In genomic region chr11:74018331-74019005, GRCh38 we compare ENCODE assay signal across 1 cellular context.
TF ChIP-seq lines count a peak whose summit lies in the region.

No MANE protein-coding gene starts in this region.

TF ChIP-seq in HepG2, 621 proteins besides CTCF, POLR2A, EP300 and RAD21 (continued from another document and continues in another):
- TF ChIP-seq TEF (CRISPR knock-in tag; IDR thresholded peaks at IDR 0.05) = no peak
- no peak for TF ChIP-seq ZNF878 (CRISPR knock-in tag; IDR thresholded peaks at IDR 0.05)
- TF ChIP-seq, protein P1, sequence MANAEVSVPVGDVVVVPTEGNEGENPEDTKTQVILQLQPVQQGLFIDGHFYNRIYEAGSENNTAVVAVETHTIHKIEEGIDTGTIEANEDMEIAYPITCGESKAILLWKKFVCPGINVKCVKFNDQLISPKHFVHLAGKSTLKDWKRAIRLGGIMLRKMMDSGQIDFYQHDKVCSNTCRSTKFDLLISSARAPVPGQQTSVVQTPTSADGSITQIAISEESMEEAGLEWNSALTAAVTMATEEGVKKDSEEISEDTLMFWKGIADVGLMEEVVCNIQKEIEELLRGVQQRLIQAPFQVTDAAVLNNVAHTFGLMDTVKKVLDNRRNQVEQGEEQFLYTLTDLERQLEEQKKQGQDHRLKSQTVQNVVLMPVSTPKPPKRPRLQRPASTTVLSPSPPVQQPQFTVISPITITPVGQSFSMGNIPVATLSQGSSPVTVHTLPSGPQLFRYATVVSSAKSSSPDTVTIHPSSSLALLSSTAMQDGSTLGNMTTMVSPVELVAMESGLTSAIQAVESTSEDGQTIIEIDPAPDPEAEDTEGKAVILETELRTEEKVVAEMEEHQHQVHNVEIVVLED (CRISPR knock-in tag; IDR thresholded peaks at IDR 0.05; ENCODE audit: borderline replicate concordance) = no peak
- no peak for TF ChIP-seq ATF7 (IDR thresholded peaks at IDR 0.05)
- no peak for TF ChIP-seq ATF7 (CRISPR knock-in tag; IDR thresholded peaks at IDR 0.05)
- no peak; the same call in 1 of the 2 replicates for TF ChIP-seq SPEN (CRISPR knock-in tag; IDR thresholded peaks at IDR 0.05; ENCODE audit: low read depth)
- no peak for TF ChIP-seq ZNF761 (CRISPR knock-in tag; conservative IDR thresholded peaks at IDR 0.05)
- no peak for TF ChIP-seq SATB2 (CRISPR knock-in tag; IDR thresholded peaks at IDR 0.05)
- no peak for TF ChIP-seq ZSCAN12 (CRISPR knock-in tag; IDR thresholded peaks at IDR 0.05)
- 0 out of 2 replicates have a peak, but pooled peaks have one; percentile 31 for TF ChIP-seq TOPORS (CRISPR knock-in tag; IDR thresholded peaks at IDR 0.05)
- TF ChIP-seq, protein P2, sequence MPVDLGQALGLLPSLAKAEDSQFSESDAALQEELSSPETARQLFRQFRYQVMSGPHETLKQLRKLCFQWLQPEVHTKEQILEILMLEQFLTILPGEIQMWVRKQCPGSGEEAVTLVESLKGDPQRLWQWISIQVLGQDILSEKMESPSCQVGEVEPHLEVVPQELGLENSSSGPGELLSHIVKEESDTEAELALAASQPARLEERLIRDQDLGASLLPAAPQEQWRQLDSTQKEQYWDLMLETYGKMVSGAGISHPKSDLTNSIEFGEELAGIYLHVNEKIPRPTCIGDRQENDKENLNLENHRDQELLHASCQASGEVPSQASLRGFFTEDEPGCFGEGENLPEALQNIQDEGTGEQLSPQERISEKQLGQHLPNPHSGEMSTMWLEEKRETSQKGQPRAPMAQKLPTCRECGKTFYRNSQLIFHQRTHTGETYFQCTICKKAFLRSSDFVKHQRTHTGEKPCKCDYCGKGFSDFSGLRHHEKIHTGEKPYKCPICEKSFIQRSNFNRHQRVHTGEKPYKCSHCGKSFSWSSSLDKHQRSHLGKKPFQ (CRISPR knock-in tag; IDR thresholded peaks at IDR 0.05; ENCODE audit: insufficient replicate concordance) = no peak
- TF ChIP-seq, protein P3, sequence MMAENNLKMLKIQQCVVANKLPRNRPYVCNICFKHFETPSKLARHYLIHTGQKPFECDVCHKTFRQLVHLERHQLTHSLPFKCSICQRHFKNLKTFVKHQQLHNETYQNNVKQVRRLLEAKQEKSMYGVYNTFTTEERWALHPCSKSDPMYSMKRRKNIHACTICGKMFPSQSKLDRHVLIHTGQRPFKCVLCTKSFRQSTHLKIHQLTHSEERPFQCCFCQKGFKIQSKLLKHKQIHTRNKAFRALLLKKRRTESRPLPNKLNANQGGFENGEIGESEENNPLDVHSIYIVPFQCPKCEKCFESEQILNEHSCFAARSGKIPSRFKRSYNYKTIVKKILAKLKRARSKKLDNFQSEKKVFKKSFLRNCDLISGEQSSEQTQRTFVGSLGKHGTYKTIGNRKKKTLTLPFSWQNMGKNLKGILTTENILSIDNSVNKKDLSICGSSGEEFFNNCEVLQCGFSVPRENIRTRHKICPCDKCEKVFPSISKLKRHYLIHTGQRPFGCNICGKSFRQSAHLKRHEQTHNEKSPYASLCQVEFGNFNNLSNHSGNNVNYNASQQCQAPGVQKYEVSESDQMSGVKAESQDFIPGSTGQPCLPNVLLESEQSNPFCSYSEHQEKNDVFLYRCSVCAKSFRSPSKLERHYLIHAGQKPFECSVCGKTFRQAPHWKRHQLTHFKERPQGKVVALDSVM (CRISPR knock-in tag; IDR thresholded peaks at IDR 0.05) = peak; percentile 60; the same call in 1 of the 2 replicates
- TF ChIP-seq ETV6 (CRISPR knock-in tag; conservative IDR thresholded peaks at IDR 0.05) = no peak
- no peak for TF ChIP-seq ZNF484 (CRISPR knock-in tag; IDR thresholded peaks at IDR 0.05; ENCODE audit: borderline replicate concordance, low read depth)
- peak; percentile 50 for TF ChIP-seq BCL6 (CRISPR knock-in tag; IDR thresholded peaks at IDR 0.05)
- no peak for TF ChIP-seq ATF6 (CRISPR knock-in tag; conservative IDR thresholded peaks at IDR 0.05)
- TF ChIP-seq FOSL1 (CRISPR knock-in tag; IDR thresholded peaks at IDR 0.05; ENCODE audit: borderline replicate concordance) = 0 out of 2 replicates have a peak, but pooled peaks have one; percentile 33
- TF ChIP-seq ZNF746 (CRISPR knock-in tag; IDR thresholded peaks at IDR 0.05) = 0 out of 2 replicates have a peak, but pooled peaks have one; percentile 63
- peak; percentile 96 for TF ChIP-seq SALL1 (CRISPR knock-in tag; IDR thresholded peaks at IDR 0.05)
- TF ChIP-seq, protein P4, sequence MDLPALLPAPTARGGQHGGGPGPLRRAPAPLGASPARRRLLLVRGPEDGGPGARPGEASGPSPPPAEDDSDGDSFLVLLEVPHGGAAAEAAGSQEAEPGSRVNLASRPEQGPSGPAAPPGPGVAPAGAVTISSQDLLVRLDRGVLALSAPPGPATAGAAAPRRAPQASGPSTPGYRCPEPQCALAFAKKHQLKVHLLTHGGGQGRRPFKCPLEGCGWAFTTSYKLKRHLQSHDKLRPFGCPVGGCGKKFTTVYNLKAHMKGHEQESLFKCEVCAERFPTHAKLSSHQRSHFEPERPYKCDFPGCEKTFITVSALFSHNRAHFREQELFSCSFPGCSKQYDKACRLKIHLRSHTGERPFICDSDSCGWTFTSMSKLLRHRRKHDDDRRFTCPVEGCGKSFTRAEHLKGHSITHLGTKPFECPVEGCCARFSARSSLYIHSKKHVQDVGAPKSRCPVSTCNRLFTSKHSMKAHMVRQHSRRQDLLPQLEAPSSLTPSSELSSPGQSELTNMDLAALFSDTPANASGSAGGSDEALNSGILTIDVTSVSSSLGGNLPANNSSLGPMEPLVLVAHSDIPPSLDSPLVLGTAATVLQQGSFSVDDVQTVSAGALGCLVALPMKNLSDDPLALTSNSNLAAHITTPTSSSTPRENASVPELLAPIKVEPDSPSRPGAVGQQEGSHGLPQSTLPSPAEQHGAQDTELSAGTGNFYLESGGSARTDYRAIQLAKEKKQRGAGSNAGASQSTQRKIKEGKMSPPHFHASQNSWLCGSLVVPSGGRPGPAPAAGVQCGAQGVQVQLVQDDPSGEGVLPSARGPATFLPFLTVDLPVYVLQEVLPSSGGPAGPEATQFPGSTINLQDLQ (CRISPR knock-in tag; IDR thresholded peaks at IDR 0.05) = no peak
- TF ChIP-seq ZNF550 (CRISPR knock-in tag; IDR thresholded peaks at IDR 0.05; ENCODE audit: borderline replicate concordance) = no peak
- TF ChIP-seq, protein P5, sequence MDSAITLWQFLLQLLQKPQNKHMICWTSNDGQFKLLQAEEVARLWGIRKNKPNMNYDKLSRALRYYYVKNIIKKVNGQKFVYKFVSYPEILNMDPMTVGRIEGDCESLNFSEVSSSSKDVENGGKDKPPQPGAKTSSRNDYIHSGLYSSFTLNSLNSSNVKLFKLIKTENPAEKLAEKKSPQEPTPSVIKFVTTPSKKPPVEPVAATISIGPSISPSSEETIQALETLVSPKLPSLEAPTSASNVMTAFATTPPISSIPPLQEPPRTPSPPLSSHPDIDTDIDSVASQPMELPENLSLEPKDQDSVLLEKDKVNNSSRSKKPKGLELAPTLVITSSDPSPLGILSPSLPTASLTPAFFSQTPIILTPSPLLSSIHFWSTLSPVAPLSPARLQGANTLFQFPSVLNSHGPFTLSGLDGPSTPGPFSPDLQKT (CRISPR knock-in tag; IDR thresholded peaks at IDR 0.05; ENCODE audit: borderline replicate concordance) = no peak
- TF ChIP-seq TSC22D2 (CRISPR knock-in tag; IDR thresholded peaks at IDR 0.05; ENCODE audit: borderline replicate concordance) = no peak
- TF ChIP-seq HMG20A (CRISPR knock-in tag; IDR thresholded peaks at IDR 0.05; ENCODE audit: borderline replicate concordance) = no peak; the same call in 1 of the 2 replicates
- TF ChIP-seq FOXJ3 (CRISPR knock-in tag; IDR thresholded peaks at IDR 0.05; ENCODE audit: borderline replicate concordance) = peak; percentile 85
- TF ChIP-seq, protein P6, sequence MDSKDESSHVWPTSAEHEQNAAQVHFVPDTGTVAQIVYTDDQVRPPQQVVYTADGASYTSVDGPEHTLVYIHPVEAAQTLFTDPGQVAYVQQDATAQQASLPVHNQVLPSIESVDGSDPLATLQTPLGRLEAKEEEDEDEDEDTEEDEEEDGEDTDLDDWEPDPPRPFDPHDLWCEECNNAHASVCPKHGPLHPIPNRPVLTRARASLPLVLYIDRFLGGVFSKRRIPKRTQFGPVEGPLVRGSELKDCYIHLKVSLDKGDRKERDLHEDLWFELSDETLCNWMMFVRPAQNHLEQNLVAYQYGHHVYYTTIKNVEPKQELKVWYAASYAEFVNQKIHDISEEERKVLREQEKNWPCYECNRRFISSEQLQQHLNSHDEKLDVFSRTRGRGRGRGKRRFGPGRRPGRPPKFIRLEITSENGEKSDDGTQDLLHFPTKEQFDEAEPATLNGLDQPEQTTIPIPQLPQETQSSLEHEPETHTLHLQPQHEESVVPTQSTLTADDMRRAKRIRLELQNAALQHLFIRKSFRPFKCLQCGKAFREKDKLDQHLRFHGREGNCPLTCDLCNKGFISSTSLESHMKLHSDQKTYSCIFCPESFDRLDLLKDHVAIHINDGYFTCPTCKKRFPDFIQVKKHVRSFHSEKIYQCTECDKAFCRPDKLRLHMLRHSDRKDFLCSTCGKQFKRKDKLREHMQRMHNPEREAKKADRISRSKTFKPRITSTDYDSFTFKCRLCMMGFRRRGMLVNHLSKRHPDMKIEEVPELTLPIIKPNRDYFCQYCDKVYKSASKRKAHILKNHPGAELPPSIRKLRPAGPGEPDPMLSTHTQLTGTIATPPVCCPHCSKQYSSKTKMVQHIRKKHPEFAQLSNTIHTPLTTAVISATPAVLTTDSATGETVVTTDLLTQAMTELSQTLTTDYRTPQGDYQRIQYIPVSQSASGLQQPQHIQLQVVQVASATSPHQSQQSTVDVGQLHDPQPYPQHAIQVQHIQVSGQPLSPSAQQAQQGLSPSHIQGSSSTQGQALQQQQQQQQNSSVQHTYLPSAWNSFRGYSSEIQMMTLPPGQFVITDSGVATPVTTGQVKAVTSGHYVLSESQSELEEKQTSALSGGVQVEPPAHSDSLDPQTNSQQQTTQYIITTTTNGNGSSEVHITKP (CRISPR knock-in tag; IDR thresholded peaks at IDR 0.05; ENCODE audit: low read depth) = no peak
- TF ChIP-seq ZUFSP (CRISPR knock-in tag; IDR thresholded peaks at IDR 0.05; ENCODE audit: borderline replicate concordance) = no peak
- TF ChIP-seq ZNF549 (CRISPR knock-in tag; IDR thresholded peaks at IDR 0.05) = no peak
- 0 out of 2 replicates have a peak, but pooled peaks have one; percentile 50 for TF ChIP-seq KLF13 (CRISPR knock-in tag; IDR thresholded peaks at IDR 0.05)
- 0 out of 2 replicates have a peak, but pooled peaks have one; percentile 28 for TF ChIP-seq ZFP41 (CRISPR knock-in tag; IDR thresholded peaks at IDR 0.05; ENCODE audit: borderline replicate concordance)
- no peak; the same call in 1 of the 2 replicates for TF ChIP-seq MAF1 (CRISPR knock-in tag; IDR thresholded peaks at IDR 0.05; ENCODE audit: borderline replicate concordance)
- TF ChIP-seq ZNF260 (CRISPR knock-in tag; IDR thresholded peaks at IDR 0.05; ENCODE audit: borderline replicate concordance, low read depth) = no peak
- peak; percentile 42 for TF ChIP-seq ASH2L (IDR thresholded peaks at IDR 0.05; ENCODE audit: insufficient read length, low read depth, low read length)
- TF ChIP-seq ZZZ3 (CRISPR knock-in tag; IDR thresholded peaks at IDR 0.05; ENCODE audit: borderline replicate concordance) = no peak
- no peak for TF ChIP-seq GATAD1 (CRISPR knock-in tag; IDR thresholded peaks at IDR 0.05)
- no peak for TF ChIP-seq AGO1 (IDR thresholded peaks at IDR 0.05; ENCODE audit: low read depth, low read length, poor library complexity, severe bottlenecking)
- no peak for TF ChIP-seq HNRNPL (IDR thresholded peaks at IDR 0.05; ENCODE audit: low read depth, low read length)
- peak; percentile 44; the same call in 1 of the 2 replicates for TF ChIP-seq KDM2A (CRISPR knock-in tag; IDR thresholded peaks at IDR 0.05; ENCODE audit: borderline replicate concordance, low read depth)
- no peak for TF ChIP-seq LRRFIP1 (CRISPR knock-in tag; conservative IDR thresholded peaks at IDR 0.05)
- no peak for TF ChIP-seq JUNB (CRISPR knock-in tag; IDR thresholded peaks at IDR 0.05; ENCODE audit: borderline replicate concordance)
- TF ChIP-seq ZNF883 (CRISPR knock-in tag; IDR thresholded peaks at IDR 0.05; ENCODE audit: not compliant biosample characterization) = no peak
